ENCODE assay signal across 8 cellular contexts in genomic region chr16:56729736-56730662, GRCh38. TPM values are rescaled to one million over a fixed set of nuclear protein-coding genes. Genes with fewer than 3 reads are reported as not detected.
DNase-seq lines count a peak whose midpoint lies in the region; ATAC-seq and TF ChIP-seq lines count a peak whose summit lies in the region.

Gene NUP93 (plus strand): TSS chr16:56730129. CDS start chr16:56748248, 18,119 bp downstream.

- no peaks in the 10 kb centered on the region for H3K36me3 ChIP-seq in gastroesophageal sphincter

- peak in 1 of 2 donors; percentile 54 for TF ChIP-seq POLR2A in gastroesophageal sphincter (IDR thresholded peaks at IDR 0.05)

- H3K27ac ChIP-seq in gastroesophageal sphincter (peak within 1 kb of the TSS; percentile 75 to 87 (median 80)), substantia nigra (ENCODE audit: low read depth, low read length, poor library complexity, severe bottlenecking) (peak within 1 kb of the TSS; percentile 72)

- DNase-seq in GF-D8 (lab: John Stamatoyannopoulos, UW), result peak; percentile 78
- DNase-seq in HEK293T (ENCODE audit: extremely low spot score), result peak; percentile 94
- DNase-seq in NAMALWA (ENCODE audit: low spot score), result peak; percentile 95
- peak; percentile 91 for DNase-seq in SK-MEL-5 (ENCODE audit: low read depth, low spot score)
- DNase-seq in activated naive CD4-positive, alpha-beta T cell treated with Interleukin-2 at 50 U/mL for 16 hours, result peak; percentile 91
- DNase-seq in non-pigmented ciliary epithelial cell (ENCODE audit: low read depth), result peak; percentile 54
- peak; percentile 25 to 93 (median 85) for DNase-seq in substantia nigra (lab: John Stamatoyannopoulos, UW)

- peak within 1 kb of the TSS; percentile 57 to 69 for H3K4me3 ChIP-seq in gastroesophageal sphincter

- ATAC-seq in gastroesophageal sphincter, result peak; percentile 97

- no peaks in the 10 kb centered on the region for H3K9me3 ChIP-seq in gastroesophageal sphincter

- H3K27me3 ChIP-seq in gastroesophageal sphincter, result no peaks in the 10 kb centered on the region

- POLR2A ChIA-PET in HEK293T (lab: Yijun Ruan, JAX), result interaction anchor here (0.8 to 2.5 kb wide), 3 partner anchors 8 to 21 kb away, joined by 4 to 8 read pairs (median 7); no protein-coding TSS in a partner anchor

- 0 to 2% methylated on average over 4 to 17 of the region's 70 CpGs for WGBS in gastroesophageal sphincter (ENCODE audit: low coverage in 1 of 2), 2 donors

- in situ Hi-C loops in SK-MEL-5 (cut with HindIII; ENCODE audit: low pct_unique_long_range_greater_than_20kb, low sequenced_read_pairs), result no loop called here

- H3K4me1 ChIP-seq in gastroesophageal sphincter, result peaks cover 0 to 43% (median 10%) of the 10 kb centered on the region in 3 donors

- no peak for TF ChIP-seq EP300 in gastroesophageal sphincter (IDR thresholded peaks at IDR 0.05)

- TF ChIP-seq CTCF in gastroesophageal sphincter (IDR thresholded peaks at IDR 0.05), result no peak

- CTCF ChIA-PET in HEK293T (lab: Yijun Ruan, JAX), result no interaction called here

TF ChIP-seq in HEK293T, 16 proteins besides CTCF, POLR2A, EP300 and RAD21:
- peak; percentile 91 for TF ChIP-seq L3MBTL2 (conservative IDR thresholded peaks at IDR 0.05)
- TF ChIP-seq ARNT (IDR thresholded peaks at IDR 0.05), result no peak

RNA-seq across cellular contexts. Expression of gene NUP93, which starts in this region (rescaled TPM):
- total RNA-seq in SK-MEL-5 (2014; rRNA removed; shearing (Covaris generic)), result 132 and 134 TPM in 2 replicates
- 60.3 and 72.6 TPM in 2 replicates for polyA plus RNA-seq in SK-MEL-5 (2015; cell fraction: cytosol; rRNA removed)
- polyA plus RNA-seq in SK-MEL-5 (2015; cell fraction: nucleus; rRNA removed), result 132 and 144 TPM in 2 replicates
- total RNA-seq in gastroesophageal sphincter, result 10 to 100 TPM; 37.6 to 39.3 (median 38.9) TPM

Comparison
In these comparisons a context has a peak if more than half of its experiments do, and no peak if none do; other contexts are left out.
1. Peak in every context shown above with its lines: DNase-seq, ATAC-seq, H3K4me3 ChIP-seq and H3K27ac ChIP-seq.